8 cellular contexts compared by ENCODE assay signal in genomic region chr10:89251417-89252224, GRCh38. TPM values are rescaled to one million over a fixed set of nuclear protein-coding genes. Genes with fewer than 3 reads are reported as not detected.
DNase-seq lines count a peak whose midpoint lies in the region; ATAC-seq, FAIRE-seq and TF ChIP-seq lines count a peak whose summit lies in the region.

LIPA (minus strand) TSS chr10:89251775; CDS start chr10:89247648, 4,127 bp downstream.

- no TSS peak for BruUV-seq in OCI-LY7 (replicated peaks; lab: Mats Ljungman, UMichigan)
- TSS peak; percentile 49 for BruUV-seq in endothelial cell of umbilical vein (replicated peaks; lab: Mats Ljungman, UMichigan)

- H3K36me3 ChIP-seq in OCI-LY7 (ENCODE audit: insufficient read depth, low read length) = no peaks in the 10 kb centered on the region
- H3K36me3 ChIP-seq in endothelial cell of umbilical vein (ENCODE audit: control insufficient read depth in 2 of 2, extremely low read depth in 1 of 2, insufficient read depth in 2 of 2, low read length in 2 of 2) = no peaks in the 10 kb centered on the region

- CTCF ChIA-PET in OCI-LY7 (lab: Charles Lee; ENCODE audit: unreplicated experiment) (interaction anchor here (1.0 kb wide), 1 partner anchor 111 kb away, joined by 3 read pairs; no protein-coding TSS in a partner anchor), endothelial cell of umbilical vein (lab: Charles Lee) (interaction anchor here (0.9 to 2.3 kb wide), 10 partner anchors 25 to 162 kb away, joined by 3 to 10 read pairs (median 3); partner anchors contain the start of genes IFIT1, IFIT3 and IFIT5)

- dilution Hi-C loops in endothelial cell of umbilical vein (cut with MboI; ENCODE audit: extremely low pct_ligation_motif_present, low sequenced_read_pairs) = no loop called here

- TF ChIP-seq POLR2A in endothelial cell of umbilical vein (IDR thresholded peaks at IDR 0.05; ENCODE audit: low read depth, low read length) = no peak

- no peaks in the 10 kb centered on the region for H3K9me1 ChIP-seq in endothelial cell of umbilical vein (replicated peaks; ENCODE audit: control insufficient read depth, extremely low read depth, insufficient read depth, low read length)

- ATAC-seq in GM21526 (IDR thresholded peaks at IDR 0.05; ENCODE audit: low FRiP score, unreplicated experiment) = peak; percentile 94

- H3K9me2 ChIP-seq in OCI-LY7 (ENCODE audit: insufficient read depth, low read length) = no peaks in the 10 kb centered on the region

- no peak for TF ChIP-seq CTCF in D721Med (IDR thresholded peaks at IDR 0.05; ENCODE audit: insufficient read depth, missing control alignments)
- no peak for TF ChIP-seq CTCF in OCI-LY7 (conservative IDR thresholded peaks at IDR 0.05; ENCODE audit: low read length)
- TF ChIP-seq CTCF in endothelial cell of umbilical vein (IDR thresholded peaks at IDR 0.05; ENCODE audit: extremely low read depth in 1 of 2, insufficient read depth in 1 of 2, low read depth in 1 of 2, low read length in 2 of 2) = no peak

- H3K4me2 ChIP-seq in OCI-LY7 (ENCODE audit: low read length) (peak within 1 kb of the TSS; percentile 76), endothelial cell of umbilical vein (ENCODE audit: insufficient read depth, low read length) (peak within 1 kb of the TSS; percentile 64)

- peaks cover 8 to 11% of the 10 kb centered on the region in 2 experiments for H3K27me3 ChIP-seq in endothelial cell of umbilical vein (ENCODE audit: control insufficient read depth in 2 of 2, insufficient read depth in 2 of 2, low read length in 2 of 2)

- H3K4me3 ChIP-seq in OCI-LY7 (ENCODE audit: low read depth, low read length, poor library complexity, severe bottlenecking) = peak within 1 kb of the TSS; percentile 81
- H3K4me3 ChIP-seq in endothelial cell of umbilical vein (replicated peaks in 1 of 3; ENCODE audit: insufficient read depth in 1 of 3, low read depth in 1 of 3, low read length in 3 of 3) = peak within 1 kb of the TSS; percentile 54 to 67 (median 56)

- H2AFZ ChIP-seq in OCI-LY7 (ENCODE audit: low read length) (peak within 1 kb of the TSS; percentile 85), endothelial cell of umbilical vein (ENCODE audit: low read depth, low read length) (peak within 1 kb of the TSS; percentile 91)

- H3K27ac ChIP-seq in OCI-LY7 (ENCODE audit: low read depth, low read length, poor library complexity, severe bottlenecking) = no peak within 1 kb of the TSS
- no peak within 1 kb of the TSS for H3K27ac ChIP-seq in endothelial cell of umbilical vein (ENCODE audit: insufficient read depth, low read depth, low read length)

- H3K9ac ChIP-seq in endothelial cell of umbilical vein (replicated peaks; ENCODE audit: extremely low read depth, insufficient read depth, low read length) = peak within 1 kb of the TSS; percentile 20

- H4K20me1 ChIP-seq in OCI-LY7 (ENCODE audit: insufficient read depth, low read length) (no peaks in the 10 kb centered on the region), endothelial cell of umbilical vein (replicated peaks; ENCODE audit: control insufficient read depth, extremely low read depth, insufficient read depth, low read length) (no peaks in the 10 kb centered on the region)

- peaks cover 17% of the 10 kb centered on the region; the same call in 1 of the 2 replicates for H3K9me3 ChIP-seq in OCI-LY7 (ENCODE audit: low read length)
- H3K9me3 ChIP-seq in endothelial cell of umbilical vein (replicated peaks; ENCODE audit: control insufficient read depth, insufficient read depth, low read length) = no peaks in the 10 kb centered on the region

- FAIRE-seq in D721Med (lab: Jason Lieb, UNC) (no peak), endothelial cell of umbilical vein (lab: Jason Lieb, UNC) (peak; percentile 99)

- peaks cover 7% of the 10 kb centered on the region for H3K4me1 ChIP-seq in OCI-LY7 (ENCODE audit: insufficient read depth, low read length, poor library complexity, severe bottlenecking)
- peaks cover 6% of the 10 kb centered on the region for H3K4me1 ChIP-seq in endothelial cell of umbilical vein (ENCODE audit: control insufficient read depth, extremely low read depth, insufficient read depth, low read length)

- H3K79me2 ChIP-seq in OCI-LY7 (ENCODE audit: insufficient read depth, low read depth, low read length) (no peaks in the 10 kb centered on the region), endothelial cell of umbilical vein (ENCODE audit: control insufficient read depth, insufficient read depth, low read length) (no peaks in the 10 kb centered on the region)

- intact Hi-C loops in OCI-LY7 (cut with micrococcal nuclease; ENCODE audit: unreplicated experiment) (loop anchor here (2.0 to 5.0 kb wide), 2 partner anchors 391 to 449 kb away; partner anchors contain the start of gene KIF20B), endothelial cell of umbilical vein (cut with micrococcal nuclease) (no loop called here)

- DNase-seq in D721Med (ENCODE audit: insufficient read length, low spot score) = peak; percentile 72
- peak; percentile 77 for DNase-seq in HuH-7.5 (ENCODE audit: low spot score)
- DNase-seq in OCI-LY7 (ENCODE audit: low spot score) = peak; percentile 97
- peak; percentile 88 for DNase-seq in activated T-cell treated with anti-CD3 and anti-CD28 coated beads for 1 hour (ENCODE audit: low read depth)
- peak; percentile 97 for DNase-seq in endothelial cell of umbilical vein (ENCODE audit: low read depth, low spot score)
- DNase-seq in middle frontal gyrus (ENCODE audit: extremely low spot score, low spot score) = peak; percentile 97
- peak; percentile 90 to 93 for DNase-seq in stimulated activated CD8-positive, alpha-beta memory T cell treated with anti-CD3 and anti-CD28 coated beads, Interleukin-2, amount 100 ng/mL, for 48 hours (ENCODE audit: low read depth in 2 of 2)

- POLR2A ChIA-PET in OCI-LY7 (lab: Charles Lee) (interaction anchor here (0.7 to 0.9 kb wide), 4 partner anchors 36 to 395 kb away, joined by 3 to 5 read pairs (median 3); no protein-coding TSS in a partner anchor), endothelial cell of umbilical vein (lab: Charles Lee) (interaction anchor here (0.6 kb wide), 1 partner anchor 269 kb away, joined by 3 read pairs; no protein-coding TSS in a partner anchor)

TF ChIP-seq in endothelial cell of umbilical vein, 7 proteins besides CTCF, POLR2A, EP300 and RAD21:
- TF ChIP-seq, protein P1, sequence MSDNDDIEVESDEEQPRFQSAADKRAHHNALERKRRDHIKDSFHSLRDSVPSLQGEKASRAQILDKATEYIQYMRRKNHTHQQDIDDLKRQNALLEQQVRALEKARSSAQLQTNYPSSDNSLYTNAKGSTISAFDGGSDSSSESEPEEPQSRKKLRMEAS (IDR thresholded peaks at IDR 0.05; ENCODE audit: insufficient read depth, insufficient read length) = no peak
- TF ChIP-seq FOS (IDR thresholded peaks at IDR 0.05; ENCODE audit: borderline replicate concordance, insufficient read depth, low read length) = no peak
- TF ChIP-seq JUN (IDR thresholded peaks at IDR 0.05; ENCODE audit: borderline replicate concordance, insufficient read depth, insufficient read length, low read depth) = no peak
- no peak for TF ChIP-seq GATA2 (IDR thresholded peaks at IDR 0.05; ENCODE audit: insufficient read depth, insufficient read length, low read depth, low read length)
- no peak for TF ChIP-seq EZH2 (IDR thresholded peaks at IDR 0.05; ENCODE audit: borderline replicate concordance, low read depth, low read length, severe bottlenecking)
- no peak for TF ChIP-seq MYC (IDR thresholded peaks at IDR 0.05; ENCODE audit: low read depth, low read length)
- no peak for TF ChIP-seq POLR2AphosphoS5 (IDR thresholded peaks at IDR 0.05; ENCODE audit: insufficient read depth, low read depth, low read length)
TF ChIP-seq in endothelial cell of umbilical vein: peak in this region for 0.

RNA-seq across cellular contexts. Expression of gene LIPA, which starts in this region (rescaled TPM):
- total RNA-seq in OCI-LY7 (2014; rRNA removed; shearing (Covaris generic)) = 8.9 and 11.7 TPM in 2 replicates
- total RNA-seq in OCI-LY7 (2022) (19.0 and 19.4 TPM in 2 replicates), endothelial cell of umbilical vein (28.1 and 41.1 TPM in 2 replicates)
- polyA plus RNA-seq in endothelial cell of umbilical vein = 22.5 and 24.0 TPM in 2 replicates
- polyA plus RNA-seq in endothelial cell of umbilical vein (2011; cell fraction: cytosol; rRNA removed) = 15.9 and 17.5 TPM in 2 replicates
- 9.5 and 12.0 TPM in 2 replicates for polyA plus RNA-seq in endothelial cell of umbilical vein (2011; cell fraction: nucleus; rRNA removed)
- 15.9 and 20.5 TPM in 2 replicates for polyA plus RNA-seq in endothelial cell of umbilical vein (2012)
- 36.8 and 41.5 TPM in 2 replicates for polyA minus RNA-seq in endothelial cell of umbilical vein
- polyA minus RNA-seq in endothelial cell of umbilical vein (2011; cell fraction: cytosol; rRNA and poly(A)+ RNA removed) = 11.5 TPM
- 4.4 and 10.5 TPM in 2 replicates for polyA minus RNA-seq in endothelial cell of umbilical vein (2011; cell fraction: nucleus; rRNA and poly(A)+ RNA removed)
